ENCODE assay signal across 1 cellular context in genomic region chr14:24051789-24052655, GRCh38.
TF ChIP-seq lines count a peak whose summit lies in the region.

Gene CARMIL3 (plus strand): TSS chr14:24052009. CDS start chr14:24052154, 145 bp downstream.

TF ChIP-seq in WTC11, 78 proteins besides CTCF, POLR2A, EP300 and RAD21 (continued from another document):
- TF ChIP-seq CBFB (CRISPR knock-in tag; IDR thresholded peaks at IDR 0.05; ENCODE audit: low read depth) (no peak), FOXP4 (CRISPR knock-in tag; IDR thresholded peaks at IDR 0.05) (peak; percentile 72), NR1H2 (CRISPR knock-in tag; IDR thresholded peaks at IDR 0.05) (no peak), KAT7 (CRISPR knock-in tag; IDR thresholded peaks at IDR 0.05; ENCODE audit: borderline replicate concordance) (peak; percentile 36; the same call in 1 of the 2 replicates), HMGXB4 (CRISPR knock-in tag; IDR thresholded peaks at IDR 0.05) (peak; percentile 37; the same call in 1 of the 2 replicates), ZNF317 (CRISPR knock-in tag; IDR thresholded peaks at IDR 0.05; ENCODE audit: borderline replicate concordance, low read depth) (peak; percentile 48; the same call in 1 of the 2 replicates)
